In the genomic region with DNA sequence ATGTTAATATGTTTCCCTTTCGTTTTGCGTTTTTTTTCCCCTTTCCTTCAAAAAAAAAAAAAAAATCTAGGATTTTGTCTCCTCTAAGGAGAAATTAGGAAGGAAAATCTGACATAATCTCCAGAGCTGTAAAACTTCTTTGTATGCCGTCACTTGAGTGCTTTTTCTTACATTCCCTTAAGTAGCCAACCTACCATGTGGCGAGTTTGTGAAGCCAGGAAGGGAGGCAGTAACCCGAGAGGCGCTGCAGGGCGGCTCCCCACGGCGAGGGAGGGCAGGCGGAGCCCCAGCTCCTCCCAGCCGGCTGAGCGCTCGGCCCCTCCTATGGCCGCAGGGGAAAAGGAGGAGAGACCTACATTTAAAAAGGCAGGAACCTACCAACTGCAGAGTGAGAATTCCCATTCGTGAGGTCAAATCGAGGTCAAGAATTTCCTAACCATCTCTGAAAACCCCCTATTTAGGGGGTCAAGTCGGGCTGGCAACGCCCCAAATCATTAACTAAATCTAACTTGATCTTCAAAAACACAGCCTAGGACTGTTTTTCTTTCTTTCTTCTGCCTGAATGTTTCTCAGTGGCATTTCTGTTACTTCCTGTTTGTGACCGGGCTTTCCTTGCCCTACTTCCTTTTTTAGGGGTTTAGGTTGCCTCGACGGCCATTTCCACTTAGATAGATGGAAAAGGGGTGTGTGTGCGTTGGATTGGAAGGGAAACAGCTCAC, we compare ENCODE assay signal across 8 cellular contexts.
DNase-seq lines count a peak whose midpoint lies in the region; ATAC-seq, FAIRE-seq and TF ChIP-seq lines count a peak whose summit lies in the region.

No MANE protein-coding gene starts in this region.

- no peaks in the 10 kb centered on the region for H3K36me3 ChIP-seq in neuron (ENCODE audit: insufficient read depth, low read length)

- no peak overlapping the region for H3K4me3 ChIP-seq in LNCaP clone FGC (ENCODE audit: low read depth, low read length)
- peak overlapping the region; percentile 48 for H3K4me3 ChIP-seq in neuron (ENCODE audit: low read length)

- TF ChIP-seq POLR2A in H54 (IDR thresholded peaks at IDR 0.05; ENCODE audit: low read depth, low read length), result peak; percentile 30; the same call in 1 of the 2 replicates
- TF ChIP-seq POLR2A in Raji (IDR thresholded peaks at IDR 0.05; ENCODE audit: insufficient read depth, low read depth, low read length), result peak; percentile 62

- H2AFZ ChIP-seq in neuron (ENCODE audit: low read depth, low read length), result peak overlapping the region; percentile 34

- H3K4me1 ChIP-seq in foreskin keratinocyte (peaks cover 23% of the 10 kb centered on the region), neuron (ENCODE audit: insufficient read depth, low read length) (peaks cover 19% of the 10 kb centered on the region)

- no peak for FAIRE-seq in H54 (lab: Jason Lieb, UNC)

- H3K9me3 ChIP-seq in neuron (ENCODE audit: low read length), result no peaks in the 10 kb centered on the region

- H3K27me3 ChIP-seq in foreskin keratinocyte (no peaks in the 10 kb centered on the region), neuron (ENCODE audit: insufficient read depth, low read length) (no peaks in the 10 kb centered on the region)

- peak; percentile 93 for DNase-seq in ELR (ENCODE audit: low read depth)
- DNase-seq in H54 (ENCODE audit: insufficient read length, low spot score), result peak; percentile 71
- peak; percentile 46 for DNase-seq in LNCaP clone FGC (ENCODE audit: low read depth)
- peak; percentile 75 for DNase-seq in activated naive CD4-positive, alpha-beta T cell treated with Interleukin-2 at 50 U/mL for 16 hours
- DNase-seq in foreskin keratinocyte, result peak; percentile 82 to 91
- peak in 46 of 49 donors; percentile 14 to 81 (median 59) for DNase-seq in substantia nigra (lab: John Stamatoyannopoulos, UW)

- TF ChIP-seq CTCF in LNCaP clone FGC (IDR thresholded peaks at IDR 0.05; ENCODE audit: control insufficient read depth, extremely low read depth, insufficient read depth), result no peak
- TF ChIP-seq CTCF in foreskin keratinocyte (conservative IDR thresholded peaks at IDR 0.05), result peak; percentile 12

- ATAC-seq in foreskin keratinocyte, result peak; percentile 83

- peak overlapping the region; percentile 87 for H3K27ac ChIP-seq in foreskin keratinocyte
- H3K27ac ChIP-seq in substantia nigra (ENCODE audit: low read depth, low read length, poor library complexity, severe bottlenecking), result peak overlapping the region; percentile 85
